ENCODE assay signal across 8 cellular contexts in the genomic region with DNA sequence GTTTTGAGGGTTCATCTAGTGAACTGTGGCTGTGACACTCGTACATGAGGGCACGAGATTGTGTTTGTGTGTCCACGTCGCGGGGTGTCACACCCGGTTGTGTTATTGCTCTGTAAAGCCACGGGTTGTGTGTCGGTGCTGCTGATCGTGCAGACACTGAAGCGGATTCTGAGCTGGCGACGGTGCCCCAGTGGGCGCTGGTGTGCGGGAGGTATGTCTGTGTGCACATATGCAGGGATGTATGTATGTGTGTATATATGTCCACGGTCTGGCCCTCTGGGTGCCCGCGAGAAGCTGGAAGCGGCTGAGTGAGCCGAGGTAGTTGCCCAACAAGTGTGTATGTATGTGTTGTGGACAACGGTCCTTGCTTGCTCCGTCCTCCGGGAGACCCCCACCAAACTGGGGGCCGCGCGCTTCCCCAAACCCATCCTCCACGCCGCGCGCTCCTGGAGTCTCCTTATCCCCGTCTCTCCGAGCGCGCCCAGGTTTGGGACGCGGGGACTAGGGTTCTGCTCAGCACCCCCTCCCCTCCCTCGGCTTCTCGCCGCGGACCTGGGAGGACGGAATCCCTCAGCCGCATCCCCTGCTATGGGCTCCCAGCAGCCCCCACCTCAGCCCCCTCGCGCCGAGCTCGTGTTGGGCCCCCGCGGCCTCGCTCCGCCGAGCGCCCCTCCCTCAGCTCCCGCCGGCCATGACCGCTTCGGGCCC. TPM values are rescaled to one million over a fixed set of nuclear protein-coding genes. Genes with fewer than 3 reads are reported as not detected.
A peak's percentile ranks its signal among the peaks of the same experiment; 100 is the strongest.
DNase-seq lines count a peak whose midpoint lies in the region; ATAC-seq and TF ChIP-seq lines count a peak whose summit lies in the region.

No MANE protein-coding gene starts in this region.

- H3K4me1 ChIP-seq in Karpas-422 (ENCODE audit: low read length): peaks cover 14% of the 10 kb centered on the region

- H3K27ac Mint-ChIP-seq in activated naive CD8-positive, alpha-beta T cell treated with anti-CD3 and anti-CD28 coated beads, Interleukin-2, amount 50 U/mL, for 24 hours: no peak overlapping the region

- H3K36me3 ChIP-seq in MG63: no peaks in the 10 kb centered on the region
- H3K36me3 ChIP-seq in Karpas-422 (ENCODE audit: insufficient read depth, low read length): no peaks in the 10 kb centered on the region

- no peak overlapping the region for H2AFZ ChIP-seq in Karpas-422 (ENCODE audit: low read length)

- no peak overlapping the region for H3K9ac ChIP-seq in Karpas-422 (ENCODE audit: low read length)

- H3K9me2 ChIP-seq in Karpas-422 (replicated peaks; ENCODE audit: insufficient read depth, low read length): no peaks in the 10 kb centered on the region

- in situ Hi-C loops in GM13976 (cut with MboI; ENCODE audit: low sequenced_read_pairs, unreplicated experiment): loop anchor here (10.0 kb wide), 1 partner anchor 183 kb away; no protein-coding TSS in a partner anchor

- no peak for DNase-seq in AG09309 (ENCODE audit: low read depth)
- DNase-seq in MG63: peak; percentile 25
- peak; percentile 20 for DNase-seq in activated naive CD8-positive, alpha-beta T cell treated with anti-CD3 and anti-CD28 coated beads, Interleukin-2, amount 50 U/mL, for 24 hours
- peak; percentile 14 for DNase-seq in iris pigment epithelial cell (ENCODE audit: low read depth)
- peak; percentile 40 for DNase-seq in stimulated activated CD4-positive, alpha-beta T cell treated with anti-CD3 and anti-CD28 coated beads, Interleukin-4, amount 100 ng/mL, for 1 hour
- no peak for DNase-seq in NCI-H2107 treated with DMSO at 0.1 percent for 48 hours (lab: John Stamatoyannopoulos, UW; ENCODE audit: unreplicated experiment)
- no peak for DNase-seq in GM13976 (ENCODE audit: low spot score)
- DNase-seq in Karpas-422: no peak

- peaks cover 63% of the 10 kb centered on the region for H3K27me3 ChIP-seq in MG63
- no peaks in the 10 kb centered on the region for H3K27me3 ChIP-seq in Karpas-422 (ENCODE audit: low read length)

- peaks cover 20% of the 10 kb centered on the region for H3K4me1 Mint-ChIP-seq in activated naive CD8-positive, alpha-beta T cell treated with anti-CD3 and anti-CD28 coated beads, Interleukin-2, amount 50 U/mL, for 24 hours

- H3K79me2 ChIP-seq in Karpas-422 (ENCODE audit: low read length): no peaks in the 10 kb centered on the region

- H3K9me3 Mint-ChIP-seq in activated naive CD8-positive, alpha-beta T cell treated with anti-CD3 and anti-CD28 coated beads, Interleukin-2, amount 50 U/mL, for 24 hours: no peaks in the 10 kb centered on the region

- H3K9me3 ChIP-seq in MG63: no peaks in the 10 kb centered on the region
- H3K9me3 ChIP-seq in Karpas-422 (ENCODE audit: low read length): no peaks in the 10 kb centered on the region

- peaks cover 83% of the 10 kb centered on the region for H3K27me3 Mint-ChIP-seq in activated naive CD8-positive, alpha-beta T cell treated with anti-CD3 and anti-CD28 coated beads, Interleukin-2, amount 50 U/mL, for 24 hours

- H3K4me3 Mint-ChIP-seq in activated naive CD8-positive, alpha-beta T cell treated with anti-CD3 and anti-CD28 coated beads, Interleukin-2, amount 50 U/mL, for 24 hours: peak overlapping the region; percentile 61

- no peak for ATAC-seq in activated naive CD8-positive, alpha-beta T cell treated with anti-CD3 and anti-CD28 coated beads, Interleukin-2, amount 50 U/mL, for 24 hours

- no peak overlapping the region for H3K27ac ChIP-seq in Karpas-422 (ENCODE audit: low read length)

- H3K4me3 ChIP-seq in AG09309 (ENCODE audit: control insufficient read depth, low read depth, low read length) (peak overlapping the region; percentile 37), MG63 (peak overlapping the region; percentile 41), Karpas-422 (ENCODE audit: low read length) (no peak overlapping the region)

- H4K20me1 ChIP-seq in Karpas-422 (ENCODE audit: insufficient read depth, low read depth, low read length): no peaks in the 10 kb centered on the region

- H3K4me2 ChIP-seq in Karpas-422 (ENCODE audit: low read depth, low read length, poor library complexity, severe bottlenecking): no peak overlapping the region

- TF ChIP-seq CTCF in AG09309 (IDR thresholded peaks at IDR 0.05; ENCODE audit: control insufficient read depth, insufficient read depth, low read depth, low read length, missing control alignments) (no peak), GM13976 (IDR thresholded peaks at IDR 0.05; ENCODE audit: borderline replicate concordance, control extremely low read depth, extremely low read depth, insufficient read depth, missing control alignments) (no peak)

- H3K36me3 Mint-ChIP-seq in activated naive CD8-positive, alpha-beta T cell treated with anti-CD3 and anti-CD28 coated beads, Interleukin-2, amount 50 U/mL, for 24 hours (ENCODE audit: low read depth): no peaks in the 10 kb centered on the region

RNA-seq across cellular contexts. Expression of a gene that starts 0.6 kb away (rescaled TPM):
- 3.8 and 12.8 TPM in 2 replicates for total RNA-seq in MG63 (2014; rRNA removed; shearing (Covaris generic); ENCODE audit: low replicate concordance)
- total RNA-seq in Karpas-422 (2014; rRNA removed; shearing (Covaris generic); ENCODE audit: low replicate concordance): not detected in 2 replicates

RNA-seq across cellular contexts. Expression of a gene that starts 46.0 kb away (rescaled TPM):
- 84.9 and 95.9 TPM in 2 replicates for total RNA-seq in MG63 (2014; rRNA removed; shearing (Covaris generic); ENCODE audit: low replicate concordance)
- 100 and 124 TPM in 2 replicates for total RNA-seq in Karpas-422 (2014; rRNA removed; shearing (Covaris generic); ENCODE audit: low replicate concordance)

Comparison
In these comparisons a context has a peak if more than half of its experiments do, and no peak if none do; other contexts are left out.
1. DNase-seq: peak in MG63 (single experiment), activated naive CD8-positive, alpha-beta T cell treated with anti-CD3 and anti-CD28 coated beads, Interleukin-2, amount 50 U/mL, for 24 hours (single experiment), iris pigment epithelial cell (single experiment) and stimulated activated CD4-positive, alpha-beta T cell treated with anti-CD3 and anti-CD28 coated beads, Interleukin-4, amount 100 ng/mL, for 1 hour (single experiment); none in AG09309 (single experiment), NCI-H2107 treated with DMSO at 0.1 percent for 48 hours (single experiment), GM13976 (single experiment) and Karpas-422 (single experiment).